In genomic region chr7:114554781-114555537, GRCh38 we compare ENCODE assay signal across 8 cellular contexts.
A peak's percentile ranks its signal among the peaks of the same experiment; 100 is the strongest.
DNase-seq lines count a peak whose midpoint lies in the region; ATAC-seq and TF ChIP-seq lines count a peak whose summit lies in the region.

No MANE protein-coding gene starts in this region.

- peak; percentile 47 for ATAC-seq in GM18517 (IDR thresholded peaks at IDR 0.05; ENCODE audit: unreplicated experiment)
- ATAC-seq in HG02571 (IDR thresholded peaks at IDR 0.05; ENCODE audit: unreplicated experiment): peak; percentile 83
- peak; percentile 74 for ATAC-seq in gastroesophageal sphincter
- no peak for ATAC-seq in HG03460 (IDR thresholded peaks at IDR 0.05; ENCODE audit: unreplicated experiment)

- H3K9me3 ChIP-seq in gastroesophageal sphincter: no peaks in the 10 kb centered on the region
- no peaks in the 10 kb centered on the region for H3K9me3 ChIP-seq in MM.1S (replicated peaks; ENCODE audit: insufficient read depth, low read length)

- no peak for TF ChIP-seq EP300 in gastroesophageal sphincter (IDR thresholded peaks at IDR 0.05)

- no peaks in the 10 kb centered on the region for H3K27me3 ChIP-seq in gastroesophageal sphincter
- no peaks in the 10 kb centered on the region for H3K27me3 ChIP-seq in MM.1S (replicated peaks; ENCODE audit: insufficient read depth, low read length)

- H3F3A ChIP-seq in MM.1S (ENCODE audit: insufficient read depth, low read length): no peaks in the 10 kb centered on the region

- H3K4me1 ChIP-seq in gastroesophageal sphincter (no peaks in the 10 kb centered on the region), MM.1S (ENCODE audit: low read length) (no peaks in the 10 kb centered on the region)

- H3K36me3 ChIP-seq in gastroesophageal sphincter (no peaks in the 10 kb centered on the region), MM.1S (replicated peaks; ENCODE audit: insufficient read depth, low read length) (no peaks in the 10 kb centered on the region)

- 42 to 48% methylated on average over 6 of the region's 6 CpGs for WGBS in gastroesophageal sphincter (ENCODE audit: low coverage in 1 of 2), 2 donors

- TF ChIP-seq POLR2A in gastroesophageal sphincter (IDR thresholded peaks at IDR 0.05): no peak

- intact Hi-C loops in head of caudate nucleus (cut with DNase I): no loop called here

- H3K4me3 ChIP-seq in gastroesophageal sphincter (no peak overlapping the region), MM.1S (ENCODE audit: low read length) (no peak overlapping the region)

- H4K20me1 ChIP-seq in MM.1S (ENCODE audit: insufficient read depth, low read length): no peaks in the 10 kb centered on the region

- no peak overlapping the region for H2AFZ ChIP-seq in MM.1S (ENCODE audit: low read length)

- peak; percentile 11 for DNase-seq in NCI-H2029 (lab: John Stamatoyannopoulos, UW)
- DNase-seq in head of caudate nucleus: no peak
- DNase-seq in DMS114 treated with DMSO at 0.1 percent for 48 hours (lab: John Stamatoyannopoulos, UW; ENCODE audit: unreplicated experiment): no peak
- no peak for DNase-seq in MM.1S

- H3K9me2 ChIP-seq in MM.1S (replicated peaks; ENCODE audit: insufficient read depth, low read length): no peaks in the 10 kb centered on the region

- H3K27ac ChIP-seq in gastroesophageal sphincter: no peak overlapping the region
- H3K27ac ChIP-seq in MM.1S (ENCODE audit: low read length): no peak overlapping the region

- no peak overlapping the region for H3K9ac ChIP-seq in MM.1S (ENCODE audit: low read length)

- H3K4me2 ChIP-seq in MM.1S (ENCODE audit: low read depth, low read length): no peak overlapping the region

- TF ChIP-seq CTCF in gastroesophageal sphincter (IDR thresholded peaks at IDR 0.05): no peak
- TF ChIP-seq CTCF in MM.1S (IDR thresholded peaks at IDR 0.05; ENCODE audit: low read length): no peak

- no peaks in the 10 kb centered on the region for H3K79me2 ChIP-seq in MM.1S (ENCODE audit: low read length)
